ENCODE assay signal across 28 cellular contexts in genomic region chr11:133243832-133244231, GRCh38.
"Had no signal": no experiment of that assay in that cellular context is flagged by ENCODE, and none has a peak within 500 bp of the region (broad histone marks: within the 10 kb centered on the region; RNA-seq: fewer than 3 reads in every experiment).

No MANE protein-coding gene starts in this region.

- ATAC-seq: effector memory CD8-positive, alpha-beta T cell; esophagus mucosa; heart left ventricle; naive thymus-derived CD8-positive, alpha-beta T cell; right cardiac atrium; stimulated activated naive CD8-positive, alpha-beta T cell treated with anti-CD3 and anti-CD28 coated beads, Interleukin-15, Interleukin-2, amounts not matched to agents 100 U/mL and 50 U/mL, for 24 hours; T-helper 17 cell had no signal

- H3K9me3 Mint-ChIP-seq: activated CD4-positive, alpha-beta T cell treated with anti-CD3 and anti-CD28 coated beads, Interleukin-2, amount 10 ng/mL, durations not matched to agents 7 days and 5 days; activated naive CD4-positive, alpha-beta T cell treated with anti-CD3 and anti-CD28 coated beads, Interleukin-2, amount 10 ng/mL, durations not matched to agents 7 days and 5 days; activated naive CD8-positive, alpha-beta T cell treated with anti-CD3 and anti-CD28 coated beads, Interleukin-2, amount 10 ng/mL, durations not matched to agents 7 days and 5 days; brain had no signal

- H3K27me3 ChIP-seq: ascending aorta, cardiac muscle cell, testis, transverse colon had no signal

- H3K27ac ChIP-seq: ascending aorta, cardiac muscle cell, colonic mucosa, dorsolateral prefrontal cortex, heart left ventricle, testis, transverse colon had no signal

- H3K4me1 ChIP-seq: ascending aorta, colonic mucosa, heart left ventricle, testis, transverse colon had no signal

- H3K4me3 ChIP-seq: ascending aorta, cardiac muscle cell, colonic mucosa, dorsolateral prefrontal cortex, heart left ventricle, testis, transverse colon had no signal

- H3K4me1 Mint-ChIP-seq: activated CD4-positive, alpha-beta memory T cell treated with anti-CD3 and anti-CD28 coated beads, Interleukin-2, amount 10 ng/mL, durations not matched to agents 7 days and 5 days; activated CD4-positive, alpha-beta T cell treated with anti-CD3 and anti-CD28 coated beads, Interleukin-2, amount 10 ng/mL, durations not matched to agents 7 days and 5 days; activated naive CD4-positive, alpha-beta T cell treated with anti-CD3 and anti-CD28 coated beads, Interleukin-2, amount 10 ng/mL, durations not matched to agents 7 days and 5 days; activated naive CD8-positive, alpha-beta T cell treated with anti-CD3 and anti-CD28 coated beads, Interleukin-2, amount 10 ng/mL, durations not matched to agents 7 days and 5 days; memory B cell; T-helper 17 cell had no signal

- H3K4me3 Mint-ChIP-seq: activated CD4-positive, alpha-beta memory T cell treated with anti-CD3 and anti-CD28 coated beads, Interleukin-2, amount 10 ng/mL, durations not matched to agents 7 days and 5 days; activated CD4-positive, alpha-beta T cell treated with anti-CD3 and anti-CD28 coated beads, Interleukin-2, amount 10 ng/mL, durations not matched to agents 7 days and 5 days; activated naive CD4-positive, alpha-beta T cell treated with anti-CD3 and anti-CD28 coated beads, Interleukin-2, amount 10 ng/mL, durations not matched to agents 7 days and 5 days; activated naive CD8-positive, alpha-beta T cell treated with anti-CD3 and anti-CD28 coated beads, Interleukin-2, amount 10 ng/mL, durations not matched to agents 7 days and 5 days; activated T-cell treated with anti-CD3 and anti-CD28 coated beads, Interleukin-2, amount 50 U/mL, for 24 hours; brain; effector memory CD8-positive, alpha-beta T cell; memory B cell; naive thymus-derived CD8-positive, alpha-beta T cell; T-helper 17 cell had no signal

- H3K9me3 ChIP-seq: ascending aorta, colonic mucosa, heart left ventricle, testis, transverse colon had no signal

- H3K36me3 Mint-ChIP-seq: activated naive CD4-positive, alpha-beta T cell treated with anti-CD3 and anti-CD28 coated beads, Interleukin-2, amount 10 ng/mL, durations not matched to agents 7 days and 5 days; activated naive CD8-positive, alpha-beta T cell treated with anti-CD3 and anti-CD28 coated beads, Interleukin-2, amount 10 ng/mL, durations not matched to agents 7 days and 5 days; brain; memory B cell had no signal

- H3K27me3 Mint-ChIP-seq: activated CD4-positive, alpha-beta memory T cell treated with anti-CD3 and anti-CD28 coated beads, Interleukin-2, amount 10 ng/mL, durations not matched to agents 7 days and 5 days; activated CD4-positive, alpha-beta T cell treated with anti-CD3 and anti-CD28 coated beads, Interleukin-2, amount 10 ng/mL, durations not matched to agents 7 days and 5 days; activated naive CD4-positive, alpha-beta T cell treated with anti-CD3 and anti-CD28 coated beads, Interleukin-2, amount 10 ng/mL, durations not matched to agents 7 days and 5 days; activated naive CD8-positive, alpha-beta T cell treated with anti-CD3 and anti-CD28 coated beads, Interleukin-2, amount 10 ng/mL, durations not matched to agents 7 days and 5 days; effector memory CD8-positive, alpha-beta T cell; memory B cell had no signal

- DNase-seq: activated CD4-positive, alpha-beta memory T cell treated with anti-CD3 and anti-CD28 coated beads, Interleukin-2, amount 10 ng/mL, durations not matched to agents 7 days and 5 days; activated CD4-positive, alpha-beta T cell treated with anti-CD3 and anti-CD28 coated beads for 1 hour; activated CD4-positive, alpha-beta T cell treated with anti-CD3 and anti-CD28 coated beads, Interleukin-2, amount 10 ng/mL, durations not matched to agents 7 days and 5 days; activated CD8-positive, alpha-beta memory T cell treated with anti-CD3 and anti-CD28 coated beads, Interleukin-2, amount 50 U/mL, for 48 hours; activated gamma-delta T cell; activated naive CD4-positive, alpha-beta T cell treated with anti-CD3 and anti-CD28 coated beads, Interleukin-2, amount 10 ng/mL, durations not matched to agents 7 days and 5 days; activated naive CD8-positive, alpha-beta T cell treated with anti-CD3 and anti-CD28 coated beads, Interleukin-2, amount 10 ng/mL, durations not matched to agents 7 days and 5 days; activated T-cell treated with anti-CD3 and anti-CD28 coated beads, Interleukin-2, amount 50 U/mL, for 24 hours; cerebellar nuclear complex; colonic mucosa; dorsolateral prefrontal cortex; effector memory CD8-positive, alpha-beta T cell; foreskin fibroblast; heart left ventricle; hypothalamus; naive thymus-derived CD8-positive, alpha-beta T cell; right cardiac atrium; stimulated activated CD4-positive, alpha-beta T cell treated with anti-CD3 and anti-CD28 coated beads, Interleukin-2, amount 100 ng/mL, for 48 hours; stimulated activated naive CD8-positive, alpha-beta T cell treated with anti-CD3 and anti-CD28 coated beads, Interleukin-15, Interleukin-2, amounts not matched to agents 100 U/mL and 50 U/mL, for 24 hours; SW 1271; T-helper 17 cell; testis; transverse colon had no signal

- H3K27ac Mint-ChIP-seq: activated CD4-positive, alpha-beta memory T cell treated with anti-CD3 and anti-CD28 coated beads, Interleukin-2, amount 10 ng/mL, durations not matched to agents 7 days and 5 days; activated CD4-positive, alpha-beta T cell treated with anti-CD3 and anti-CD28 coated beads, Interleukin-2, amount 10 ng/mL, durations not matched to agents 7 days and 5 days; activated naive CD4-positive, alpha-beta T cell treated with anti-CD3 and anti-CD28 coated beads, Interleukin-2, amount 10 ng/mL, durations not matched to agents 7 days and 5 days; activated naive CD8-positive, alpha-beta T cell treated with anti-CD3 and anti-CD28 coated beads, Interleukin-2, amount 10 ng/mL, durations not matched to agents 7 days and 5 days; activated T-cell treated with anti-CD3 and anti-CD28 coated beads, Interleukin-2, amount 50 U/mL, for 24 hours; brain; effector memory CD8-positive, alpha-beta T cell; memory B cell; naive thymus-derived CD8-positive, alpha-beta T cell; T-helper 17 cell had no signal

- H3K36me3 ChIP-seq: ascending aorta, cardiac muscle cell, colonic mucosa, heart left ventricle, transverse colon had no signal
